18 cellular contexts compared by ENCODE assay signal in the genomic region with DNA sequence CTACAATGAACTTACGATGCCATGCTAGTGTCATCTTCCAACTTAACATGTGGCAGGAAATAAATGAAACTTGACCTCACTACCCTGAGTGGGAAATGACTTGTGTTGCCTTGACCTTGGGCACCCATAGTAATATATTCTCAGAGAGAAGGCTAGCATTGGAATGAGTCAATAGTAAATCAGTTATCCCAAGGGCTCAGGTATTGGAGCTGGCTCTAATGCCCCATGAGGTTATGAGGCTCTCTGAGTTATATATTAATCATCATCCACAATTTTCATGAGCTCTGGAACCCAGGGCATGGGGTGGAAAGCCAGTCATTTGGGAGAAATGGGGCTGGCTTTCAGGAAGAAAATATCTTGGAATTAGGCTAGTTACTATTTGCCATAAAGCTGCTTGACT. TPM values are rescaled to one million over a fixed set of nuclear protein-coding genes. Genes with fewer than 3 reads are reported as not detected.
"Had no signal": no experiment of that assay in that cellular context is flagged by ENCODE, and none has a peak within 500 bp of the region (broad histone marks: within the 10 kb centered on the region; RNA-seq: fewer than 3 reads in every experiment).

No MANE protein-coding gene starts in this region.

- H3K4me1 ChIP-seq: heart left ventricle had no signal

- ATAC-seq: heart left ventricle; naive thymus-derived CD4-positive, alpha-beta T cell; stimulated activated naive B cell treated with anti-CD40 and anti-IgM and Interleukin-4, amounts not matched to agents 10 μg/mL and 1 μg/mL and 100 μg/mL, for 72 hours had no signal

- H3K27ac ChIP-seq: heart left ventricle, neutrophil, skin epidermis had no signal

- H3K36me3 ChIP-seq: heart left ventricle, neutrophil had no signal

- H3K9me3 Mint-ChIP-seq: activated naive CD8-positive, alpha-beta T cell treated with anti-CD3 and anti-CD28 coated beads, Interleukin-2, amount 10 ng/mL, durations not matched to agents 7 days and 5 days; mesothelial cell of epicardium; stimulated activated naive B cell treated with anti-CD40 and anti-IgM and Interleukin-4, amounts not matched to agents 10 μg/mL and 1 μg/mL and 100 μg/mL, for 72 hours had no signal

- H3K27ac Mint-ChIP-seq: activated naive CD8-positive, alpha-beta T cell treated with anti-CD3 and anti-CD28 coated beads, Interleukin-2, amount 10 ng/mL, durations not matched to agents 7 days and 5 days; mesothelial cell of epicardium; naive thymus-derived CD4-positive, alpha-beta T cell; stimulated activated naive B cell treated with anti-CD40 and anti-IgM and Interleukin-4, amounts not matched to agents 10 μg/mL and 1 μg/mL and 100 μg/mL, for 72 hours had no signal

- H3K36me3 Mint-ChIP-seq: activated naive CD8-positive, alpha-beta T cell treated with anti-CD3 and anti-CD28 coated beads, Interleukin-2, amount 10 ng/mL, durations not matched to agents 7 days and 5 days; mesothelial cell of epicardium; naive thymus-derived CD4-positive, alpha-beta T cell; stimulated activated naive B cell treated with anti-CD40 and anti-IgM and Interleukin-4, amounts not matched to agents 10 μg/mL and 1 μg/mL and 100 μg/mL, for 72 hours had no signal

- H3K4me3 ChIP-seq: heart left ventricle, skin epidermis had no signal

- H3K27me3 Mint-ChIP-seq: activated naive CD8-positive, alpha-beta T cell treated with anti-CD3 and anti-CD28 coated beads, Interleukin-2, amount 10 ng/mL, durations not matched to agents 7 days and 5 days had no signal

- DNase-seq: activated CD4-positive, alpha-beta T cell treated with anti-CD3 and anti-CD28 coated beads for 1 hour; activated CD4-positive, alpha-beta T cell treated with anti-CD3 and anti-CD28 coated beads, Interleukin-2, amount 50 U/mL, for 48 hours; activated gamma-delta T cell; activated naive CD8-positive, alpha-beta T cell treated with anti-CD3 and anti-CD28 coated beads, Interleukin-2, amount 10 ng/mL, durations not matched to agents 7 days and 5 days; activated T-cell treated with anti-CD3 and anti-CD28 coated beads, Interleukin-2, amount 50 U/mL, for 48 hours; anterior cingulate cortex; dermis blood vessel endothelial cell; erythroblast; heart left ventricle; naive thymus-derived CD4-positive, alpha-beta T cell; stimulated activated naive B cell treated with anti-CD40 and anti-IgM and Interleukin-4, amounts not matched to agents 10 μg/mL and 1 μg/mL and 100 μg/mL, for 72 hours; substantia nigra; T-helper 9 cell; trophoblast cell had no signal

- H3K9me3 ChIP-seq: heart left ventricle, neutrophil had no signal

- H3K4me3 Mint-ChIP-seq: activated naive CD8-positive, alpha-beta T cell treated with anti-CD3 and anti-CD28 coated beads, Interleukin-2, amount 10 ng/mL, durations not matched to agents 7 days and 5 days; mesothelial cell of epicardium; naive thymus-derived CD4-positive, alpha-beta T cell; stimulated activated naive B cell treated with anti-CD40 and anti-IgM and Interleukin-4, amounts not matched to agents 10 μg/mL and 1 μg/mL and 100 μg/mL, for 72 hours had no signal

- H3K4me1 Mint-ChIP-seq: activated naive CD8-positive, alpha-beta T cell treated with anti-CD3 and anti-CD28 coated beads, Interleukin-2, amount 10 ng/mL, durations not matched to agents 7 days and 5 days; stimulated activated naive B cell treated with anti-CD40 and anti-IgM and Interleukin-4, amounts not matched to agents 10 μg/mL and 1 μg/mL and 100 μg/mL, for 72 hours had no signal

RNA-seq across cellular contexts. Expression of gene SMIM32, which starts 42.4 kb away (rescaled TPM):
- total RNA-seq: activated naive CD8-positive, alpha-beta T cell treated with anti-CD3 and anti-CD28 coated beads, Interleukin-2, amount 10 ng/mL, durations not matched to agents 7 days and 5 days; dermis blood vessel endothelial cell; heart left ventricle; lower leg skin; naive thymus-derived CD4-positive, alpha-beta T cell had no signal
- polyA plus RNA-seq: heart left ventricle; naive thymus-derived CD4-positive, alpha-beta T cell had no signal
